Comparison of ENCODE assay signal across 8 cellular contexts in the genomic region with DNA sequence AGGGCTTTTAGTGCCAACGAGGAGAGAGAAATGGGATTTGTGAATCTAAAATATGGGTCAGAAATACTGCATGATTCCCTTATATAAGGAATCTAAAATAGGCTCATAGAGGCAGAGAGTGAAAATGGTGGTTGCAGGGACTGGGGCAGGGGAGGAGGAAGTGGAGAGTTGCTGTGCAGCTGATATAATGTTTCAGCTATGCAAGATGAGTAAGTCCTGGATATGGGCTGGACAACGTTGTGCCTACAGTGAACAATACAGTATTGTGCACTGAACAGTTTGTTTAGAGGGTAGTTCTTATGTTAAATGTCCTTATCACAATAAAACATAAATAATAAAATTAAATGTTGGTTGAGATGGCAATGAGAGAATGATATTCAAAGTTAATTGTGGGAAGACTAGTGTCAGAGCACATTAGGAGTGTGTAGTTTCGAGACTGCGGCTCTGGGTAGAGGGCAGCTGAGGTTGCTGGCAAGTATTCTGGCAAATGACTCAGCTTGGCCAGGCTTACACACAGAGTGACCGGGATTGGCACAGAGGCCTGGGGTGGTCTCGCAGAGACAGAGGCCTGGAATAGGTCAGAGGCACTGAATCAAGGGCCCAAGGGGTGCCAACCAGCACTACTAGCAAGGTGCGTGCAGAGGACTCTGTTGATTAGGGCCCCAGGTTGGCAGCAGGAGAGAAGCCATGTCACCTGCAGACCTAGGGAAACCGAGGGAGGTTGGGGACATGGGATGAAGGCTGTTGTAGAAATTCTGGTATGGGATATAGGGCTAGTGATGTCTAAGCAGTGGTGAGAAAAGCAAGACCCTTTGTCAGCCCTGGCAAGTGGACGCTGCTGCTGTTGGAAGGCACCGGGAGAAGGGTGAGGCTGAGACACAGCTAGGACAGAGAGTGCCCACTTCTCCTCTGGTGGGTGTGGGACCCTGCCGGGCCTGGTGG. TPM values are rescaled to one million over a fixed set of nuclear protein-coding genes. Genes with fewer than 3 reads are reported as not detected.
DNase-seq lines count a peak whose midpoint lies in the region; ATAC-seq, FAIRE-seq and TF ChIP-seq lines count a peak whose summit lies in the region.
"Had no signal": no experiment of that assay in that cellular context is flagged by ENCODE, and none has a peak within 500 bp of the region (broad histone marks: within the 10 kb centered on the region; RNA-seq: fewer than 3 reads in every experiment).

No MANE protein-coding gene starts in this region.

- CTCF ChIA-PET in K562 (lab: Yijun Ruan, JAX; ENCODE audit: low intra/inter-chr PET ratio) = no interaction called here

- no peak overlapping the region for H3K9ac ChIP-seq in K562 (ENCODE audit: insufficient read depth in 1 of 2, low read depth in 2 of 2, low read length in 2 of 2)

- H3K27me3 ChIP-seq in K562 (ENCODE audit: control insufficient read depth in 2 of 2, insufficient read depth in 2 of 2, low read length in 2 of 2) = peaks cover 2 to 18% of the 10 kb centered on the region in 2 experiments; a peak in 3 of 5 replicates
- H3K27me3 ChIP-seq in layer of hippocampus (ENCODE audit: control insufficient read depth, insufficient read depth, low read length) = no peaks in the 10 kb centered on the region
- H3K27me3 ChIP-seq in upper lobe of left lung = no peaks in the 10 kb centered on the region

- DNase-seq in K562 (ENCODE audit: extremely low read depth in 1 of 4, low spot score in 3 of 4) (no peak), upper lobe of left lung (peak in 1 of 2 donors; percentile 29), NCI-H187 treated with DMSO at 0.1 percent for 48 hours (lab: John Stamatoyannopoulos, UW) (no peak)
- no peak for DNase-seq in activated effector memory CD4-positive, alpha-beta T cell treated with anti-CD3 and anti-CD28 coated beads, Interleukin-2, amount 50 U/mL, for 16 hours

- no peaks in the 10 kb centered on the region for H4K20me1 ChIP-seq in K562 (replicated peaks; ENCODE audit: control insufficient read depth, insufficient read depth, low read length)

- no peaks in the 10 kb centered on the region for H3K79me2 ChIP-seq in K562 (ENCODE audit: control insufficient read depth, insufficient read depth, low read length)

- peak; percentile 73 for FAIRE-seq in K562 (lab: Jason Lieb, UNC)

- no peak overlapping the region for H3K4me2 ChIP-seq in K562 (ENCODE audit: insufficient read depth, low read length)

- H3K36me3 ChIP-seq in K562 (ENCODE audit: control insufficient read depth, insufficient read depth, low read length) = no peaks in the 10 kb centered on the region
- H3K36me3 ChIP-seq in upper lobe of left lung = peaks cover 0 to 39% (median 12%) of the 10 kb centered on the region in 4 donors

- BruUV-seq in K562 (replicated peaks; lab: Mats Ljungman, UMichigan) = no TSS peak

- no peak for TF ChIP-seq RAD21 in K562 (CRISPR knock-in tag; conservative IDR thresholded peaks at IDR 0.05 in 1 of 2, IDR thresholded peaks at IDR 0.05 in 1 of 2)

- intact Hi-C loops in K562 (cut with micrococcal nuclease) = no loop called here

- TF ChIP-seq POLR2A in K562 (conservative IDR thresholded peaks at IDR 0.05) (no peak), upper lobe of left lung (IDR thresholded peaks at IDR 0.05) (no peak)

- TF ChIP-seq CTCF in K562 (IDR thresholded peaks at IDR 0.05 in 2 of 3, conservative IDR thresholded peaks at IDR 0.05 in 1 of 3; ENCODE audit: insufficient read depth in 2 of 3, low read depth in 1 of 3, low read length in 3 of 3) (no peak), upper lobe of left lung (IDR thresholded peaks at IDR 0.05) (no peak)

- in situ Hi-C loops in K562 (cut with MboI) = no loop called here

- H3K9me3 ChIP-seq in K562 (replicated peaks; ENCODE audit: control insufficient read depth, insufficient read depth, low read depth, low read length) = no peaks in the 10 kb centered on the region
- no peaks in the 10 kb centered on the region for H3K9me3 ChIP-seq in upper lobe of left lung

- H3K9me1 ChIP-seq in K562 (ENCODE audit: control insufficient read depth, insufficient read depth, low read length) = no peaks in the 10 kb centered on the region

- TF ChIP-seq EP300 in K562 (IDR thresholded peaks at IDR 0.05; ENCODE audit: low read length) (no peak), upper lobe of left lung (IDR thresholded peaks at IDR 0.05) (no peak)

- H3K4me1 ChIP-seq in K562 (replicated peaks in 1 of 2; ENCODE audit: control insufficient read depth in 2 of 2, insufficient read depth in 2 of 2, low read length in 2 of 2) (peaks cover 44 to 47% of the 10 kb centered on the region in 2 experiments), upper lobe of left lung (peaks cover 69 to 93% (median 76%) of the 10 kb centered on the region in 4 donors)

- H2AFZ ChIP-seq in K562 (ENCODE audit: low read depth, low read length) = peak overlapping the region; percentile 74

- no peak overlapping the region for H3K27ac ChIP-seq in K562 (ENCODE audit: extremely low read depth, low read depth, low read length)
- peak overlapping the region; percentile 87 for H3K27ac ChIP-seq in layer of hippocampus (ENCODE audit: low read depth, low read length)
- peak overlapping the region; percentile 69 to 92 (median 88) for H3K27ac ChIP-seq in upper lobe of left lung
- H3K27ac ChIP-seq: VCaP had no signal

- ATAC-seq in GM19023 (IDR thresholded peaks at IDR 0.05; ENCODE audit: unreplicated experiment) (peak; percentile 34), HG03571 (IDR thresholded peaks at IDR 0.05; ENCODE audit: unreplicated experiment) (peak; percentile 40), K562 (0 out of 3 replicates have a peak, but pooled peaks have one; percentile 17), upper lobe of left lung (ENCODE audit: low FRiP score in 2 of 2) (peak in 1 of 2 donors; percentile 69)

- POLR2A ChIA-PET in K562 (lab: Yijun Ruan, JAX) = interaction anchor here (0.9 to 1.8 kb wide), 3 partner anchors 11 to 22 kb away, joined by 3 to 4 read pairs (median 4); no protein-coding TSS in a partner anchor

- 45% methylated on average over 11 of the region's 11 CpGs for WGBS in K562 (ENCODE audit: insufficient coverage, low coverage, missing lambda C conversion rate)
- 65% methylated on average over 11 of the region's 11 CpGs for WGBS in upper lobe of left lung, 2 donors

- H3K4me3 ChIP-seq in K562 = no peak overlapping the region
- H3K4me3 ChIP-seq in upper lobe of left lung = no peak overlapping the region

RNA-seq across cellular contexts. Expression of a gene that starts 2.8 kb away (rescaled TPM):
- total RNA-seq in K562 (2011; cell fraction: chromatin; rRNA removed; ENCODE audit: low replicate concordance) = 0.32 and 3.0 TPM in 2 replicates
- total RNA-seq in K562 (2011; cell fraction: nucleolus; rRNA removed) = 2.4 and 4.7 TPM in 2 replicates
- 1.5 and 2.3 TPM in 2 replicates for total RNA-seq in K562 (2011; cell fraction: nucleoplasm; rRNA removed)
- total RNA-seq in K562 (2014; rRNA removed) (0.33 and 0.54 TPM in 2 replicates), K562 (2014; rRNA removed; fragmentation: Illumina TruSeq; extraction: Trizol) (0.06 and 0.07 TPM in 2 replicates), K562 (2015; rRNA removed; fragmentation: Illumina TruSeq; extraction: Trizol) (0.11 and 0.18 TPM in 2 replicates), K562 (2021) (0.34 and 0.40 TPM in 2 replicates), upper lobe of left lung (100 to 1,000 TPM in 3 of 6 donors, 10 to 100 TPM in 3; 42.0 to 405 (median 95.6) TPM)
- polyA plus RNA-seq in K562 (2011; rRNA removed) (0.42 and 1.1 TPM in 2 replicates), K562 (2014; fragmentation: Illumina TruSeq; extraction: Trizol) (0.19 TPM in 2 replicates), K562 (2014; fragmentation: Nextera tagmentation; extraction: Ambion mirVana) (under 1 TPM in 1 of 2 experiments, not detected in 1; 0.04 TPM), K562 (2014; rRNA removed) (0.21 and 0.26 TPM in 2 replicates)
- polyA plus RNA-seq in K562 (2011; cell fraction: cytosol; rRNA removed) = 1.3 and 1.5 TPM in 2 replicates
- polyA plus RNA-seq in K562 (2011; cell fraction: nucleus; rRNA removed) = 0.47 and 1.1 TPM in 2 replicates
- polyA plus RNA-seq in K562 (2012) = 0.46 and 1.3 TPM in 2 replicates
- 0.77 and 1.1 TPM in 2 replicates for polyA minus RNA-seq in K562 (2011; rRNA and poly(A)+ RNA removed)
- 0.76 and 1.8 TPM in 2 replicates for polyA minus RNA-seq in K562 (2011; cell fraction: cytosol; rRNA and poly(A)+ RNA removed)
- 1.9 and 3.2 TPM in 2 replicates for polyA minus RNA-seq in K562 (2011; cell fraction: nucleus; rRNA and poly(A)+ RNA removed)

RNA-seq across cellular contexts. Expression of a gene that starts 19.3 kb away (rescaled TPM):
- 6.0 and 13.6 TPM in 2 replicates for total RNA-seq in K562 (2011; cell fraction: chromatin; rRNA removed; ENCODE audit: low replicate concordance)
- 5.3 and 7.1 TPM in 2 replicates for total RNA-seq in K562 (2011; cell fraction: nucleolus; rRNA removed)
- total RNA-seq in K562 (2011; cell fraction: nucleoplasm; rRNA removed) = 9.9 and 11.2 TPM in 2 replicates
- total RNA-seq in K562 (2014; rRNA removed) = 35.9 and 36.2 TPM in 2 replicates
- 68.4 and 69.4 TPM in 2 replicates for total RNA-seq in K562 (2014; rRNA removed; fragmentation: Illumina TruSeq; extraction: Trizol)
- 47.9 and 48.6 TPM in 2 replicates for total RNA-seq in K562 (2015; rRNA removed; fragmentation: Illumina TruSeq; extraction: Trizol)
- 40.5 and 52.9 TPM in 2 replicates for total RNA-seq in K562 (2021)
- 39.2 and 51.2 TPM in 2 replicates for polyA plus RNA-seq in K562 (2011; rRNA removed)
- polyA plus RNA-seq in K562 (2011; cell fraction: cytosol; rRNA removed) = 9.3 and 18.6 TPM in 2 replicates
- 7.4 and 12.9 TPM in 2 replicates for polyA plus RNA-seq in K562 (2011; cell fraction: nucleus; rRNA removed)
- 38.3 and 41.5 TPM in 2 replicates for polyA plus RNA-seq in K562 (2012)
- 51.3 and 62.2 TPM in 2 replicates for polyA plus RNA-seq in K562 (2014; fragmentation: Illumina TruSeq; extraction: Trizol)
- polyA plus RNA-seq in K562 (2014; fragmentation: Nextera tagmentation; extraction: Ambion mirVana) = 10 to 100 TPM; 92.2 to 98.7 TPM
- 42.4 and 60.4 TPM in 2 replicates for polyA plus RNA-seq in K562 (2014; rRNA removed)
- 19.0 and 19.4 TPM in 2 replicates for polyA minus RNA-seq in K562 (2011; rRNA and poly(A)+ RNA removed)
- polyA minus RNA-seq in K562 (2011; cell fraction: cytosol; rRNA and poly(A)+ RNA removed) = 5.3 and 8.3 TPM in 2 replicates
- polyA minus RNA-seq in K562 (2011; cell fraction: nucleus; rRNA and poly(A)+ RNA removed) = 5.3 and 11.1 TPM in 2 replicates
- total RNA-seq in upper lobe of left lung = 10 to 100 TPM in 4 of 6 donors, 1 to 10 TPM in 2; 8.4 to 26.9 (median 18.4) TPM

RNA-seq across cellular contexts. Expression of a gene that starts 21.8 kb away (rescaled TPM):
- 0.21 and 0.58 TPM in 2 replicates for total RNA-seq in K562 (2011; cell fraction: chromatin; rRNA removed; ENCODE audit: low replicate concordance)
- total RNA-seq in K562 (2011; cell fraction: nucleolus; rRNA removed) = 0.17 and 0.66 TPM in 2 replicates
- 0.15 and 0.29 TPM in 2 replicates for total RNA-seq in K562 (2011; cell fraction: nucleoplasm; rRNA removed)
- total RNA-seq in K562 (2014; rRNA removed) (0.04 and 0.09 TPM in 2 replicates), K562 (2014; rRNA removed; fragmentation: Illumina TruSeq; extraction: Trizol) (not detected in 2 replicates), K562 (2015; rRNA removed; fragmentation: Illumina TruSeq; extraction: Trizol) (not detected in 2 replicates), K562 (2021) (0.18 and 0.62 TPM in 2 replicates), upper lobe of left lung (100 to 1,000 TPM in 1 of 6 donors, 10 to 100 TPM in 5; 23.4 to 194 (median 48.0) TPM)
- polyA plus RNA-seq in K562 (2011; rRNA removed) (0.05 and 0.13 TPM in 2 replicates), K562 (2014; fragmentation: Illumina TruSeq; extraction: Trizol) (0.10 TPM in 1 of 2 replicates, not detected in the other), K562 (2014; fragmentation: Nextera tagmentation; extraction: Ambion mirVana) (under 1 TPM in 1 of 2 experiments, not detected in 1; 0.01 TPM), K562 (2014; rRNA removed) (0.13 TPM in 1 of 2 replicates, not detected in the other)
- 0.04 and 0.30 TPM in 2 replicates for polyA plus RNA-seq in K562 (2011; cell fraction: cytosol; rRNA removed)
- polyA plus RNA-seq in K562 (2011; cell fraction: nucleus; rRNA removed) = 0.25 and 0.30 TPM in 2 replicates
- 0.20 and 0.68 TPM in 2 replicates for polyA plus RNA-seq in K562 (2012)
- not detected in 2 replicates for polyA minus RNA-seq in K562 (2011; rRNA and poly(A)+ RNA removed)
- polyA minus RNA-seq in K562 (2011; cell fraction: cytosol; rRNA and poly(A)+ RNA removed) = not detected in 2 replicates
- polyA minus RNA-seq in K562 (2011; cell fraction: nucleus; rRNA and poly(A)+ RNA removed) = not detected in 2 replicates

Comparison
In these comparisons a context has a peak if more than half of its experiments do, and no peak if none do; other contexts are left out.
1. RNA of a gene that starts 2.8 kb away (total RNA-seq): 42.0 to 405 TPM in upper lobe of left lung; 0.06 to 4.7 TPM in K562; every median in the first group is over 4 times any median in the second.
2. RNA of a gene that starts 21.8 kb away (total RNA-seq): 23.4 to 194 TPM in upper lobe of left lung; 0.04 to 0.66 TPM in K562; every median in the first group is over 10 times any median in the second.